18 cellular contexts compared by ENCODE assay signal in genomic region chr2:111222204-111222866, GRCh38.
"Had no signal": no experiment of that assay in that cellular context is flagged by ENCODE, and none has a peak within 500 bp of the region (broad histone marks: within the 10 kb centered on the region; RNA-seq: fewer than 3 reads in every experiment).

No MANE protein-coding gene starts in this region.

- H3K27ac Mint-ChIP-seq: activated CD4-positive, alpha-beta memory T cell treated with anti-CD3 and anti-CD28 coated beads for 36 hours; natural killer cell treated with Interleukin-12 subunit alpha and Interleukin-12 subunit beta and Interleukin-15 and Interleukin-18, amount 100 ng/mL, for 72 hours; progenitor cell of endocrine pancreas; stimulated activated naive CD8-positive, alpha-beta T cell treated with anti-CD3 and anti-CD28 coated beads, Interleukin-15, Interleukin-2, amounts not matched to agents 100 ng/mL and 50 ng/mL, for 24 hours had no signal

- H3K4me3 ChIP-seq: adrenal gland, cardiac muscle cell, dorsolateral prefrontal cortex, gastroesophageal sphincter, right atrium auricular region, suprapubic skin, upper lobe of left lung had no signal

- ATAC-seq: activated T-cell treated with anti-CD3 and anti-CD28 coated beads, Interleukin-2, amount 50 U/mL, for 4 hours; gastroesophageal sphincter; left cardiac atrium; natural killer cell treated with Interleukin-12 subunit alpha and Interleukin-12 subunit beta and Interleukin-15 and Interleukin-18, amount 100 ng/mL, for 72 hours had no signal

- H3K27me3 ChIP-seq: adrenal gland, cardiac muscle cell, gastroesophageal sphincter, right atrium auricular region, suprapubic skin, upper lobe of left lung had no signal

- H3K9me3 ChIP-seq: adrenal gland, gastroesophageal sphincter, right atrium auricular region, suprapubic skin, upper lobe of left lung had no signal

- H3K9me3 Mint-ChIP-seq: activated CD4-positive, alpha-beta memory T cell treated with anti-CD3 and anti-CD28 coated beads for 36 hours had no signal

- H3K4me3 Mint-ChIP-seq: activated CD4-positive, alpha-beta memory T cell treated with anti-CD3 and anti-CD28 coated beads for 36 hours; activated T-cell treated with anti-CD3 and anti-CD28 coated beads, Interleukin-2, amount 50 U/mL, for 4 hours; natural killer cell treated with Interleukin-12 subunit alpha and Interleukin-12 subunit beta and Interleukin-15 and Interleukin-18, amount 100 ng/mL, for 72 hours; stimulated activated naive CD8-positive, alpha-beta T cell treated with anti-CD3 and anti-CD28 coated beads, Interleukin-15, Interleukin-2, amounts not matched to agents 100 ng/mL and 50 ng/mL, for 24 hours had no signal

- H3K27ac ChIP-seq: adrenal gland, cardiac muscle cell, dorsolateral prefrontal cortex, gastroesophageal sphincter, right atrium auricular region, suprapubic skin, upper lobe of left lung had no signal

- H3K36me3 ChIP-seq: adrenal gland, cardiac muscle cell, gastroesophageal sphincter, right atrium auricular region, suprapubic skin, upper lobe of left lung had no signal

- DNase-seq: activated CD4-positive, alpha-beta memory T cell treated with anti-CD3 and anti-CD28 coated beads for 36 hours; activated CD4-positive, CD25-positive, alpha-beta regulatory T cell treated with anti-CD3 and anti-CD28 coated beads, Interleukin-2, amount 50 U/mL, for 72 hours; activated effector memory CD4-positive, alpha-beta T cell treated with Interleukin-2 at 50 U/mL for 16 hours; activated naive CD4-positive, alpha-beta T cell treated with anti-CD3 and anti-CD28 coated beads, Interleukin-2, amount 50 U/mL, for 16 hours; activated T-cell treated with anti-CD3 and anti-CD28 coated beads, Interleukin-2, amount 50 U/mL, for 4 hours; adrenal gland; dorsolateral prefrontal cortex; left cardiac atrium; stimulated activated CD4-positive, alpha-beta T cell treated with anti-CD3 and anti-CD28 coated beads, Interleukin-4, amount 100 ng/mL, for 4 hours; T-helper 9 cell; upper lobe of left lung had no signal

- H3K4me1 ChIP-seq: adrenal gland, gastroesophageal sphincter, suprapubic skin, upper lobe of left lung had no signal
